In the genomic region with DNA sequence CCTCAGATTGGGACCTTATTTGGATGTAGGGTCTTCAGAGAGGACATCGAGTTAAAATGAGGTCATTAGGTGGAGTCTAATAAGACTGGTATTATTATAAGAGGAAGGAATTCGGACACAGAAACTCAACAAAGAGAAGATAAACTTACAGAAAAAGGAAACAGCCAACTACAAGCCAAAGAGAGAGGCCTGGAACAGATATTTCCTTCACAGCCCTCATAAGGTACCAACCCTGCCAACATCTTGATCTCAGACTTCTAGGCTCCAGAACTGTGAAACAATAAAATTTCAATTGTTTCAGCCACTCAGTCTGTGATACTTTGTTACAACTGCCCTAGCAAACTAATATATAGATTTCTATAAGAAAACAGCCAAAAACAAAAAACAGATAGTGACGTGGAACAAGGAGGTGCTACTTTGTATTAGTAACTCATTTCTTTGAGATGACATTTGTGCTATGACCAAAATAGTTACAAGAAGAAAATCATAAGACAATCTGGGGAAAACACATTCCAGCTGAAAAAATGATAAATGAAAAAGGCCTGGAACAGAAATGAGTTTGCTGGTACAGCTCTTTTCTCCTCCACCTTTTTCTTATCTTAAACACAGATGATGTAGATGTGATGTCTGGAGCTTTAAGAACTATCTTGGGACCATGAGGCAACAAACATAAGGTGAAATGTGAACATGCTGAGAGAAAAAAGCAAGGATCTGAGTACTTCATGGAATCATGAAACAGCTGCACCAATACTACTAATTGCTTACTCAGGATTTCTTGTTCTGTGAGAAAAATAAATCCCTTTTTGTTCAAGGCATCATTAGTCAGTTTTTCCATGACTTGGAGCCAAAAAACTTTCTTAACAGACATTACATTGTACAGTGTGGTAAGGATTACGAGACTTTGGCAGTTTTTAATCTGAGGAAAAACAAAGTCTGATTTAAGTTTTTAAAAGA, we compare ENCODE assay signal across 19 cellular contexts.
DNase-seq lines count a peak whose midpoint lies in the region; ATAC-seq, FAIRE-seq and TF ChIP-seq lines count a peak whose summit lies in the region.
"Had no signal": no experiment of that assay in that cellular context is flagged by ENCODE, and none has a peak within 500 bp of the region (broad histone marks: within the 10 kb centered on the region; RNA-seq: fewer than 3 reads in every experiment).

No MANE protein-coding gene starts in this region.

- no peaks in the 10 kb centered on the region for H3K9me1 ChIP-seq in endothelial cell of umbilical vein (replicated peaks; ENCODE audit: control insufficient read depth, extremely low read depth, insufficient read depth, low read length)

- no peak overlapping the region for H2AFZ ChIP-seq in endothelial cell of umbilical vein (ENCODE audit: low read depth, low read length)
- H2AFZ ChIP-seq: neural progenitor cell had no signal

- DNase-seq in Right ventricle myocardium inferior (ENCODE audit: missing footprints) = no peak
- no peak for DNase-seq in cardiac septum (ENCODE audit: low spot score)
- DNase-seq in endothelial cell of umbilical vein (ENCODE audit: low read depth, low spot score) = peak; percentile 14
- DNase-seq in right atrium auricular region (ENCODE audit: low spot score) = no peak
- no peak for DNase-seq in aorta
- no peak for DNase-seq in LoVo (ENCODE audit: low spot score)
- no peak for DNase-seq in activated CD4-positive, alpha-beta T cell treated with anti-CD3 and anti-CD28 coated beads for 48 hours
- DNase-seq in omental fat pad (ENCODE audit: low spot score) = no peak
- DNase-seq: 8988T; activated effector memory CD4-positive, alpha-beta T cell treated with anti-CD3 and anti-CD28 coated beads, Interleukin-2, amount 50 U/mL, for 16 hours; anterior cingulate cortex; CD4-positive, CD25-positive, alpha-beta regulatory T cell; NCI-H1930; NCI-H69; stimulated activated CD4-positive, alpha-beta T cell treated with anti-CD3 and anti-CD28 coated beads, Interleukin-4, amount 100 ng/mL, for 4 hours; trophoblast cell had no signal

- TF ChIP-seq CTCF in endothelial cell of umbilical vein (IDR thresholded peaks at IDR 0.05; ENCODE audit: extremely low read depth in 1 of 2, insufficient read depth in 1 of 2, low read depth in 1 of 2, low read length in 2 of 2) = no peak
- TF ChIP-seq CTCF in right atrium auricular region (IDR thresholded peaks at IDR 0.05) = no peak
- no peak for TF ChIP-seq CTCF in omental fat pad (IDR thresholded peaks at IDR 0.05)

- WGBS in aorta, 2 donors = 3 to 5% methylated on average over 4 of the region's 4 CpGs

- H3K4me3 ChIP-seq in endothelial cell of umbilical vein (replicated peaks in 1 of 3; ENCODE audit: insufficient read depth in 1 of 3, low read depth in 1 of 3, low read length in 3 of 3) (no peak overlapping the region), right atrium auricular region (no peak overlapping the region), aorta (ENCODE audit: low read length in 2 of 2) (no peak overlapping the region)
- H3K4me3 ChIP-seq: neural progenitor cell had no signal

- no peak for TF ChIP-seq POLR2A in endothelial cell of umbilical vein (IDR thresholded peaks at IDR 0.05; ENCODE audit: low read depth, low read length)

- no peak for FAIRE-seq in endothelial cell of umbilical vein (lab: Jason Lieb, UNC)
- FAIRE-seq: frontal cortex, H1 had no signal

- no peak overlapping the region for H3K4me2 ChIP-seq in endothelial cell of umbilical vein (ENCODE audit: insufficient read depth, low read length)
- H3K4me2 ChIP-seq: neural progenitor cell had no signal

- CTCF ChIA-PET in endothelial cell of umbilical vein (lab: Charles Lee) = no interaction called here

- POLR2A ChIA-PET in endothelial cell of umbilical vein (lab: Charles Lee) = no interaction called here

- BruUV-seq in endothelial cell of umbilical vein (replicated peaks; lab: Mats Ljungman, UMichigan) = no TSS peak

- H3K9me3 ChIP-seq in endothelial cell of umbilical vein (replicated peaks; ENCODE audit: control insufficient read depth, insufficient read depth, low read length) (no peaks in the 10 kb centered on the region), right atrium auricular region (no peaks in the 10 kb centered on the region), aorta (ENCODE audit: control insufficient read depth, low read length) (no peaks in the 10 kb centered on the region)

- no peaks in the 10 kb centered on the region for H3K79me2 ChIP-seq in endothelial cell of umbilical vein (ENCODE audit: control insufficient read depth, insufficient read depth, low read length)

- intact Hi-C loops in Right ventricle myocardium inferior (cut with DNase I) = no loop called here
- intact Hi-C loops in cardiac septum (cut with DNase I) = no loop called here
- intact Hi-C loops in endothelial cell of umbilical vein (cut with micrococcal nuclease) = no loop called here
- intact Hi-C loops in aorta (cut with DNase I) = no loop called here

- no peaks in the 10 kb centered on the region for H4K20me1 ChIP-seq in endothelial cell of umbilical vein (replicated peaks; ENCODE audit: control insufficient read depth, extremely low read depth, insufficient read depth, low read length)

- peak; percentile 73 for ATAC-seq in Right ventricle myocardium inferior
- ATAC-seq in aorta (ENCODE audit: low FRiP score) = peak; percentile 88
- ATAC-seq in omental fat pad (ENCODE audit: low FRiP score) = no peak

- H3K36me3 ChIP-seq in endothelial cell of umbilical vein (ENCODE audit: control insufficient read depth in 2 of 2, extremely low read depth in 1 of 2, insufficient read depth in 2 of 2, low read length in 2 of 2) (no peaks in the 10 kb centered on the region), right atrium auricular region (no peaks in the 10 kb centered on the region), aorta (ENCODE audit: control insufficient read depth in 1 of 2, insufficient read depth in 2 of 2, low read length in 1 of 2) (no peaks in the 10 kb centered on the region)
- H3K36me3 ChIP-seq: neural progenitor cell had no signal

- H3K27ac ChIP-seq in endothelial cell of umbilical vein (ENCODE audit: insufficient read depth, low read depth, low read length) (no peak overlapping the region), right atrium auricular region (peak overlapping the region; percentile 41 to 46), aorta (ENCODE audit: low read depth in 1 of 2, low read length in 2 of 2) (peak overlapping the region; percentile 68 to 96)
- H3K27ac ChIP-seq: neural progenitor cell had no signal

- no peak overlapping the region for H3K9ac ChIP-seq in endothelial cell of umbilical vein (replicated peaks; ENCODE audit: extremely low read depth, insufficient read depth, low read length)
- H3K9ac ChIP-seq: neural progenitor cell had no signal

- H3K27me3 ChIP-seq in endothelial cell of umbilical vein (ENCODE audit: control insufficient read depth in 2 of 2, insufficient read depth in 2 of 2, low read length in 2 of 2) = peaks cover 4 to 14% of the 10 kb centered on the region in 2 experiments
- no peaks in the 10 kb centered on the region for H3K27me3 ChIP-seq in right atrium auricular region
- no peaks in the 10 kb centered on the region for H3K27me3 ChIP-seq in aorta (ENCODE audit: control insufficient read depth in 1 of 2, insufficient read depth in 2 of 2, low read length in 1 of 2)
- H3K27me3 ChIP-seq: neural progenitor cell had no signal

- no peaks in the 10 kb centered on the region for H3K4me1 ChIP-seq in endothelial cell of umbilical vein (ENCODE audit: control insufficient read depth, extremely low read depth, insufficient read depth, low read length)
- no peaks in the 10 kb centered on the region for H3K4me1 ChIP-seq in right atrium auricular region
- no peaks in the 10 kb centered on the region for H3K4me1 ChIP-seq in aorta (ENCODE audit: control insufficient read depth in 1 of 2, insufficient read depth in 2 of 2, low read length in 2 of 2)
- H3K4me1 ChIP-seq: neural progenitor cell had no signal

- dilution Hi-C loops in endothelial cell of umbilical vein (cut with MboI; ENCODE audit: extremely low pct_ligation_motif_present, low sequenced_read_pairs) = no loop called here

TF ChIP-seq in endothelial cell of umbilical vein, 7 proteins besides CTCF, POLR2A, EP300 and RAD21:
- TF ChIP-seq, protein P1, sequence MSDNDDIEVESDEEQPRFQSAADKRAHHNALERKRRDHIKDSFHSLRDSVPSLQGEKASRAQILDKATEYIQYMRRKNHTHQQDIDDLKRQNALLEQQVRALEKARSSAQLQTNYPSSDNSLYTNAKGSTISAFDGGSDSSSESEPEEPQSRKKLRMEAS (IDR thresholded peaks at IDR 0.05; ENCODE audit: insufficient read depth, insufficient read length) = no peak
- TF ChIP-seq POLR2AphosphoS5 (IDR thresholded peaks at IDR 0.05; ENCODE audit: insufficient read depth, low read depth, low read length) (no peak), GATA2 (IDR thresholded peaks at IDR 0.05; ENCODE audit: insufficient read depth, insufficient read length, low read depth, low read length) (no peak)
